Comparison of ENCODE assay signal across 7 cellular contexts in the genomic region with DNA sequence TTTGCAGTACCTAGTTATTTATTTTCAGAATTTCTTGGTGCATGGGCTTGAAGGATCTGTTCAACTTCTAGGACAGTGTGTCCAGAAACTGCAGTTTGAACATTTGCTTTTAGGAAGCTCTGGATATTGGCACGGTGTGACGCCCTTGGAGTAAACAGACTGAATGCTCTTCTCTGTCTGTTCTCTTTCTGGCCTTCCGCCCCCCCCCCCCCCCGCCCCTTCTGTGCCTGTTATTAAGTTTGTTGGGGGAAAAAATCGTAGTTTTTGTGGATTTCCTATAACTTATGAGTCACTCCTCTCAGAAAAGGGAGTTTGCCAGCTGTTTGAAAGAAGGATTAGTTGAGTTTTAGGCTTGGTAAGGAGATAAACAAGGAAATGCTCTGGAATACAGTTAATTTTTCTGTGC. TPM values are rescaled to one million over a fixed set of nuclear protein-coding genes. Genes with fewer than 3 reads are reported as not detected.
DNase-seq lines count a peak whose midpoint lies in the region; ATAC-seq and TF ChIP-seq lines count a peak whose summit lies in the region.

No MANE protein-coding gene starts in this region.

- no peak overlapping the region for H4K8ac ChIP-seq in trophoblast cell (ENCODE audit: low read depth, low read length)

- in situ Hi-C loops in G401 (cut with HindIII; ENCODE audit: low sequenced_read_pairs): no loop called here

- no peak overlapping the region for H3K23ac ChIP-seq in trophoblast cell (ENCODE audit: low read length)

- H3K9me3 ChIP-seq in HUES6 (ENCODE audit: control insufficient read depth, insufficient read depth, low read depth, low read length): no peaks in the 10 kb centered on the region
- H3K9me3 ChIP-seq in adrenal gland (replicated peaks in 1 of 3): no peaks in the 10 kb centered on the region
- H3K9me3 ChIP-seq in heart right ventricle: no peaks in the 10 kb centered on the region
- H3K9me3 ChIP-seq in trophoblast cell (ENCODE audit: insufficient read depth, low read depth, low read length): no peaks in the 10 kb centered on the region

- no peaks in the 10 kb centered on the region for H3K36me3 ChIP-seq in HUES6 (ENCODE audit: control insufficient read depth, insufficient read depth, low read length)
- H3K36me3 ChIP-seq in adrenal gland (replicated peaks in 1 of 2): no peaks in the 10 kb centered on the region
- H3K36me3 ChIP-seq in heart right ventricle: no peaks in the 10 kb centered on the region
- peaks cover 0 to 2% of the 10 kb centered on the region in 2 experiments for H3K36me3 ChIP-seq in trophoblast cell (ENCODE audit: control insufficient read depth in 1 of 2, insufficient read depth in 2 of 2, low read length in 2 of 2)

- no peak overlapping the region for H2AK5ac ChIP-seq in trophoblast cell (ENCODE audit: low read length)

- H3K18ac ChIP-seq in trophoblast cell (ENCODE audit: low read length): no peak overlapping the region

- H2BK12ac ChIP-seq in trophoblast cell (ENCODE audit: low read length): no peak overlapping the region

- intact Hi-C loops in adrenal gland (cut with DNase I): no loop called here
- intact Hi-C loops in heart right ventricle (cut with DNase I): loop anchor here in 2 of 10 donors (5.0 kb wide), 2 partner anchors 34 to 39 kb away; no protein-coding TSS in a partner anchor

- no peaks in the 10 kb centered on the region for H3K27me3 ChIP-seq in HUES6 (ENCODE audit: control insufficient read depth, insufficient read depth, low read length)
- no peaks in the 10 kb centered on the region for H3K27me3 ChIP-seq in adrenal gland
- H3K27me3 ChIP-seq in heart right ventricle: no peaks in the 10 kb centered on the region
- no peaks in the 10 kb centered on the region for H3K27me3 ChIP-seq in trophoblast cell (ENCODE audit: insufficient read depth, low read length)

- H3K79me2 ChIP-seq in trophoblast cell (ENCODE audit: control insufficient read depth, insufficient read depth, low read length, poor library complexity): peaks cover 9% of the 10 kb centered on the region

- peak in 4 of 8 donors; percentile 25 to 62 (median 38) for ATAC-seq in heart right ventricle
- ATAC-seq in GM21447 (IDR thresholded peaks at IDR 0.05; ENCODE audit: unreplicated experiment): no peak
- ATAC-seq in GM21529 (IDR thresholded peaks at IDR 0.05; ENCODE audit: unreplicated experiment): no peak

- no peak overlapping the region for H4K12ac ChIP-seq in trophoblast cell (ENCODE audit: low read depth, low read length)

- WGBS in adrenal gland, 4 donors: 0 to 2% (median 1%) methylated on average over 5 of the region's 5 CpGs
- 0% methylated on average over 4 to 5 of the region's 5 CpGs for WGBS in heart right ventricle, 2 donors
- no CpG with 5 or more reads among the region's 5 CpGs for WGBS in trophoblast cell (ENCODE audit: extremely low coverage, insufficient coverage, insufficient read length)

- H3K9ac ChIP-seq in HUES6 (ENCODE audit: low read length) (peak overlapping the region; percentile 92), trophoblast cell (ENCODE audit: low read length) (no peak overlapping the region)

- H3K4me1 ChIP-seq in HUES6 (ENCODE audit: control insufficient read depth, insufficient read depth, low read length) (0 out of 2 replicates have a peak, but pooled peaks cover 8% of the 10 kb centered on the region), adrenal gland (replicated peaks in 1 of 2) (peaks cover 25 to 57% of the 10 kb centered on the region in 2 donors), heart right ventricle (peaks cover 0 to 57% (median 42%) of the 10 kb centered on the region in 9 donors), trophoblast cell (ENCODE audit: control insufficient read depth in 1 of 2, insufficient read depth in 2 of 2, low read length in 2 of 2) (no peaks in the 10 kb centered on the region)

- H3K79me1 ChIP-seq in trophoblast cell (ENCODE audit: low read length): peaks cover 9% of the 10 kb centered on the region

- no peak overlapping the region for H4K91ac ChIP-seq in trophoblast cell (ENCODE audit: low read depth, low read length)

- DNase-seq in G401 (ENCODE audit: low spot score) (peak; percentile 67), adrenal gland (peak in 6 of 7 donors; percentile 36 to 76 (median 52)), heart right ventricle (no peak), trophoblast cell (no peak)

- no peak overlapping the region for H2BK120ac ChIP-seq in trophoblast cell (ENCODE audit: insufficient read depth, low read length, poor library complexity)

- H2AFZ ChIP-seq in trophoblast cell (ENCODE audit: insufficient read depth, low read length, poor library complexity): no peak overlapping the region

- TF ChIP-seq CTCF in adrenal gland (IDR thresholded peaks at IDR 0.05) (no peak), heart right ventricle (IDR thresholded peaks at IDR 0.05) (no peak)

- no peak overlapping the region for H2BK5ac ChIP-seq in trophoblast cell (ENCODE audit: low read depth, low read length, poor library complexity)

- H3K14ac ChIP-seq in trophoblast cell (ENCODE audit: low read length): no peak overlapping the region

- 0 out of 2 replicates have a peak overlapping the region, but pooled peaks have one; percentile 43 for H3K27ac ChIP-seq in HUES6 (ENCODE audit: low read depth, low read length)
- peak overlapping the region; percentile 78 to 96 (median 94) for H3K27ac ChIP-seq in adrenal gland
- H3K27ac ChIP-seq in heart right ventricle: peak overlapping the region; percentile 89 to 93 (median 91)
- H3K27ac ChIP-seq in trophoblast cell (ENCODE audit: low read depth, low read length): no peak overlapping the region

- peak in 1 of 2 donors; percentile 54 for TF ChIP-seq POLR2A in adrenal gland (IDR thresholded peaks at IDR 0.05)

- no peak overlapping the region for H3K4ac ChIP-seq in trophoblast cell (ENCODE audit: low read depth, low read length)

- peak overlapping the region; percentile 57 for H3K4me2 ChIP-seq in trophoblast cell (ENCODE audit: low read length)

- H3K4me3 ChIP-seq in HUES6 (ENCODE audit: low read depth, low read length) (peak overlapping the region; percentile 93), adrenal gland (peak overlapping the region; percentile 64 to 96 (median 90)), heart right ventricle (peak overlapping the region; percentile 52 to 93 (median 82)), trophoblast cell (ENCODE audit: low read depth, low read length) (no peak overlapping the region)

RNA-seq across cellular contexts. Expression of gene KCTD3, which starts 1.2 kb away (rescaled TPM):
- 33.5 and 44.0 TPM in 2 replicates for total RNA-seq in G401 (2014; rRNA removed; shearing (Covaris generic))
- total RNA-seq in adrenal gland (100 to 1,000 TPM in 7 of 8 donors, 10 to 100 TPM in 1; 78.0 to 169 (median 128) TPM), heart right ventricle (10 to 100 TPM; 13.2 to 22.3 (median 16.6) TPM)
- polyA plus RNA-seq in adrenal gland (100 to 1,000 TPM in 2 of 3 donors, 10 to 100 TPM in 1; 88.3 to 130 (median 109) TPM), heart right ventricle (10 to 100 TPM; 10.4 to 34.7 TPM)
- polyA plus RNA-seq in trophoblast cell (2013): 20.6 and 21.5 TPM in 2 replicates

Comparison
In these comparisons a context has a peak if more than half of its experiments do, and no peak if none do; other contexts are left out.
1. DNase-seq: peak in G401 (single experiment) and adrenal gland (6 of 7); none in heart right ventricle (0 of 2) and trophoblast cell (0 of 2).